ENCODE assay signal across 1 cellular context in the genomic region with DNA sequence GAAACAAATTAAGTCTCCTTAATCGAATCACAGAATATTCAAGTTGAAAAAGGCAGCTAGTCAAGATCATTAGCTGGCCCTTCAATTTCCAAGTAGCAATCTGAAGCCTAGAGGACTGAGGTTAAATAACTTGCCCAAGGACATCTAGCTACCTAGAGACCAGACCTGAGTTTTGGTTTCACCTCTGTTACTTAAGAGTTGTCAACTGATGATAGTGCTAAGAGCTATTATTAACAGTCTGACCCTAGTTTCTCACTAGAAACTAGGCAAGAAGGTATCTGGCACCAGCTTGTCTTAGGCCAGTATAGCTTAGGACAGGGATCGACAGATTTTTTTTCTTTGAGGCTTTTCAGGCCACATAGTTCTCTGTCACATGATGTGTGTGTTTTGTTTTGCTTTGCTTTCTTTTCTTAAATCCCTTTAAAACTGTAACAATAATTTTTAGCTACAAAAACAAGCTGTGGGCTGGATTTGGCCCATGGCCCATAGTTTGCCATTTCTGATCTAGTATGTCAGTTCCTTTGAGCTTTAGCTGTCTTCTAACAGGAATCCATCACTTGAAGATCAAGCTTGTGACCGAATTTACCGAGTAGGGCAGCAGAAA.
TF ChIP-seq lines count a peak whose summit lies in the region.

No MANE protein-coding gene starts in this region.

TF ChIP-seq in IMR-90, 13 proteins besides CTCF, POLR2A, EP300 and RAD21:
- TF ChIP-seq RCOR1 (IDR thresholded peaks at IDR 0.05; ENCODE audit: insufficient replicate concordance, low read length) (no peak), BHLHE40 (IDR thresholded peaks at IDR 0.05; ENCODE audit: low read depth, low read length) (no peak), SMC3 (IDR thresholded peaks at IDR 0.05; ENCODE audit: low read depth, low read length) (no peak), MXI1 (IDR thresholded peaks at IDR 0.05; ENCODE audit: borderline replicate concordance, low read depth, low read length) (no peak), FOS (IDR thresholded peaks at IDR 0.05; ENCODE audit: low read depth, low read length) (no peak), NFE2L2 (IDR thresholded peaks at IDR 0.05; ENCODE audit: low read depth, low read length) (no peak), RFX5 (IDR thresholded peaks at IDR 0.05; ENCODE audit: low read depth, low read length) (no peak), CHD1 (IDR thresholded peaks at IDR 0.05; ENCODE audit: low read depth, low read length) (no peak)
- TF ChIP-seq, protein P1, sequence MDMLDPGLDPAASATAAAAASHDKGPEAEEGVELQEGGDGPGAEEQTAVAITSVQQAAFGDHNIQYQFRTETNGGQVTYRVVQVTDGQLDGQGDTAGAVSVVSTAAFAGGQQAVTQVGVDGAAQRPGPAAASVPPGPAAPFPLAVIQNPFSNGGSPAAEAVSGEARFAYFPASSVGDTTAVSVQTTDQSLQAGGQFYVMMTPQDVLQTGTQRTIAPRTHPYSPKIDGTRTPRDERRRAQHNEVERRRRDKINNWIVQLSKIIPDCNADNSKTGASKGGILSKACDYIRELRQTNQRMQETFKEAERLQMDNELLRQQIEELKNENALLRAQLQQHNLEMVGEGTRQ (IDR thresholded peaks at IDR 0.05; ENCODE audit: low read depth, low read length): no peak
- TF ChIP-seq, protein P2, sequence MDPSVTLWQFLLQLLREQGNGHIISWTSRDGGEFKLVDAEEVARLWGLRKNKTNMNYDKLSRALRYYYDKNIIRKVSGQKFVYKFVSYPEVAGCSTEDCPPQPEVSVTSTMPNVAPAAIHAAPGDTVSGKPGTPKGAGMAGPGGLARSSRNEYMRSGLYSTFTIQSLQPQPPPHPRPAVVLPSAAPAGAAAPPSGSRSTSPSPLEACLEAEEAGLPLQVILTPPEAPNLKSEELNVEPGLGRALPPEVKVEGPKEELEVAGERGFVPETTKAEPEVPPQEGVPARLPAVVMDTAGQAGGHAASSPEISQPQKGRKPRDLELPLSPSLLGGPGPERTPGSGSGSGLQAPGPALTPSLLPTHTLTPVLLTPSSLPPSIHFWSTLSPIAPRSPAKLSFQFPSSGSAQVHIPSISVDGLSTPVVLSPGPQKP (IDR thresholded peaks at IDR 0.05; ENCODE audit: borderline replicate concordance, low read depth, low read length): no peak
TF ChIP-seq in IMR-90: peak in this region for 0.
